In genomic region chr2:73085691-73086090, GRCh38 we compare ENCODE assay signal across 9 cellular contexts. TPM values are rescaled to one million over a fixed set of nuclear protein-coding genes. Genes with fewer than 3 reads are reported as not detected.
DNase-seq lines count a peak whose midpoint lies in the region; ATAC-seq and TF ChIP-seq lines count a peak whose summit lies in the region.
"Had no signal": no experiment of that assay in that cellular context is flagged by ENCODE, and none has a peak within 500 bp of the region (broad histone marks: within the 10 kb centered on the region; RNA-seq: fewer than 3 reads in every experiment).

No MANE protein-coding gene starts in this region.

- no peak overlapping the region for H4K91ac ChIP-seq in IMR-90 (ENCODE audit: insufficient read depth, low read depth, low read length)

- H3K4me1 ChIP-seq in IMR-90 (ENCODE audit: control insufficient read depth, insufficient read depth, low read length) (peaks cover 31% of the 10 kb centered on the region), foreskin keratinocyte (peaks cover 6% of the 10 kb centered on the region), osteoblast (ENCODE audit: insufficient read depth, low read length) (peaks cover 13% of the 10 kb centered on the region), thoracic aorta (ENCODE audit: control insufficient read depth in 1 of 2, low read depth in 2 of 2) (peaks cover 22 to 82% of the 10 kb centered on the region in 2 donors)

- dilution Hi-C loops in IMR-90 (cut with HindIII; ENCODE audit: low sequenced_read_pairs, unreplicated experiment), result no loop called here

- no peaks in the 10 kb centered on the region for H3K9me3 Mint-ChIP-seq in activated T-helper 2 cell treated with anti-CD3 and anti-CD28 coated beads, Interferon-gamma antibody, Interleukin-2, Interleukin-4, amounts not matched to agents 10 μg/mL and 5 μg/mL and 100 μg/mL, durations not matched to agents 14 hours and 24 hours and 36 hours

- H3K36me3 Mint-ChIP-seq in activated T-helper 2 cell treated with anti-CD3 and anti-CD28 coated beads, Interferon-gamma antibody, Interleukin-2, Interleukin-4, amounts not matched to agents 10 μg/mL and 5 μg/mL and 100 μg/mL, durations not matched to agents 14 hours and 24 hours and 36 hours (ENCODE audit: low read depth), result no peaks in the 10 kb centered on the region

- H2AFZ ChIP-seq in IMR-90 (replicated peaks; ENCODE audit: low read length, poor library complexity) (no peak overlapping the region), osteoblast (ENCODE audit: low read length) (no peak overlapping the region)

- peaks cover 21% of the 10 kb centered on the region for H3K9me1 ChIP-seq in IMR-90 (ENCODE audit: insufficient read depth, low read length)

- TF ChIP-seq CTCF in IMR-90 (conservative IDR thresholded peaks at IDR 0.05; ENCODE audit: low read depth, low read length) (peak; percentile 95), foreskin keratinocyte (conservative IDR thresholded peaks at IDR 0.05) (peak; percentile 95), osteoblast (IDR thresholded peaks at IDR 0.05; ENCODE audit: extremely low read depth, low read depth, low read length) (peak; percentile 96), thoracic aorta (IDR thresholded peaks at IDR 0.05) (peak; percentile 93)

- no peak overlapping the region for H3K56ac ChIP-seq in IMR-90 (ENCODE audit: extremely low read depth, insufficient read depth, low read length)

- H3K4me2 ChIP-seq in IMR-90 (ENCODE audit: low read depth, low read length) (peak overlapping the region; percentile 43), osteoblast (ENCODE audit: insufficient read depth, low read length) (no peak overlapping the region)

- no peaks in the 10 kb centered on the region for H3K27me3 Mint-ChIP-seq in activated T-helper 2 cell treated with anti-CD3 and anti-CD28 coated beads, Interferon-gamma antibody, Interleukin-2, Interleukin-4, amounts not matched to agents 10 μg/mL and 5 μg/mL and 100 μg/mL, durations not matched to agents 14 hours and 24 hours and 36 hours (ENCODE audit: low read depth)

- H3K4me3 ChIP-seq in IMR-90 (ENCODE audit: insufficient read depth, low read depth, low read length) (no peak overlapping the region), osteoblast (ENCODE audit: insufficient read depth, low read length) (no peak overlapping the region), thoracic aorta (peak overlapping the region; percentile 69)

- no peak overlapping the region for H4K8ac ChIP-seq in IMR-90 (ENCODE audit: low read depth in 2 of 2, low read length in 2 of 2)

- ATAC-seq in GM21576 (IDR thresholded peaks at IDR 0.05; ENCODE audit: unreplicated experiment) (peak; percentile 88), IMR-90 (ENCODE audit: low read depth) (peak; percentile 69), foreskin keratinocyte (peak; percentile 23), thoracic aorta (ENCODE audit: insufficient number of reproducible peaks, low FRiP score, low read depth) (no peak)

- peak overlapping the region; percentile 75 for H2AK9ac ChIP-seq in IMR-90 (replicated peaks; ENCODE audit: low read depth, low read length, poor library complexity)

- H3K79me2 ChIP-seq in osteoblast (ENCODE audit: insufficient read depth, low read length), result peaks cover 99% of the 10 kb centered on the region

- H3K4me3 Mint-ChIP-seq in activated T-helper 2 cell treated with anti-CD3 and anti-CD28 coated beads, Interferon-gamma antibody, Interleukin-2, Interleukin-4, amounts not matched to agents 10 μg/mL and 5 μg/mL and 100 μg/mL, durations not matched to agents 14 hours and 24 hours and 36 hours (ENCODE audit: low read depth), result no peak overlapping the region

- H2BK5ac ChIP-seq in IMR-90 (ENCODE audit: low read depth, low read length, poor library complexity, severe bottlenecking), result no peak overlapping the region

- BruUV-seq in IMR-90 (replicated peaks; lab: Mats Ljungman, UMichigan), result no TSS peak

- H3K27ac ChIP-seq in IMR-90 (ENCODE audit: insufficient read depth, low read length) (peak overlapping the region; percentile 26; the same call in 1 of the 2 replicates), foreskin keratinocyte (no peak overlapping the region), osteoblast (ENCODE audit: low read depth, low read length) (no peak overlapping the region), thoracic aorta (no peak overlapping the region)
- H3K27ac ChIP-seq: epithelial cell of prostate had no signal

- TF ChIP-seq RAD21 in IMR-90 (IDR thresholded peaks at IDR 0.05; ENCODE audit: low read length), result peak; percentile 97

- H3K36me3 ChIP-seq in IMR-90 (ENCODE audit: control insufficient read depth, insufficient read depth, low read length) (peaks cover 40% of the 10 kb centered on the region), osteoblast (ENCODE audit: insufficient read depth, low read length) (peaks cover 33% of the 10 kb centered on the region), thoracic aorta (peaks cover 8% of the 10 kb centered on the region)

- 5% methylated on average over 4 of the region's 6 CpGs; no CpG with 5 or more reads in 1 of the 2 experiments for whole genome bisulfite sequencing in IMR-90 (ENCODE audit: extremely low coverage in 2 of 2, insufficient read length in 1 of 2), 2 experiments

- no peak overlapping the region for H2BK120ac ChIP-seq in IMR-90 (ENCODE audit: low read depth, low read length)

- H3K14ac ChIP-seq in IMR-90 (replicated peaks; ENCODE audit: low read depth, low read length), result no peak overlapping the region

- H2AK5ac ChIP-seq in IMR-90 (ENCODE audit: low read depth, low read length), result peak overlapping the region; percentile 41; the same call in 1 of the 2 replicates

- H3K4me1 Mint-ChIP-seq in activated T-helper 2 cell treated with anti-CD3 and anti-CD28 coated beads, Interferon-gamma antibody, Interleukin-2, Interleukin-4, amounts not matched to agents 10 μg/mL and 5 μg/mL and 100 μg/mL, durations not matched to agents 14 hours and 24 hours and 36 hours (ENCODE audit: low read depth), result peaks cover 2% of the 10 kb centered on the region

- no peak overlapping the region; the same call in 1 of the 2 replicates for H3K23ac ChIP-seq in IMR-90 (ENCODE audit: low read depth, low read length)

- DNase-seq in DMS53 treated with DMSO at 0.1 percent for 48 hours (lab: John Stamatoyannopoulos, UW; ENCODE audit: unreplicated experiment), result peak; percentile 49
- DNase-seq in IMR-90, result peak; percentile 63
- DNase-seq in RPMI8226, result peak; percentile 82
- DNase-seq in activated T-helper 2 cell treated with anti-CD3 and anti-CD28 coated beads, Interferon-gamma antibody, Interleukin-2, Interleukin-4, amounts not matched to agents 10 μg/mL and 5 μg/mL and 100 μg/mL, durations not matched to agents 14 hours and 24 hours and 36 hours (ENCODE audit: low spot score), result peak; percentile 72
- peak in 1 of 2 donors; percentile 50 for DNase-seq in foreskin keratinocyte
- peak; percentile 98 for DNase-seq in osteoblast (ENCODE audit: insufficient read length, low spot score, missing footprints)
- DNase-seq in thoracic aorta (ENCODE audit: low spot score), result peak; percentile 80

- intact Hi-C loops in IMR-90 (cut with micrococcal nuclease), result loop anchor here (1.0 to 2.0 kb wide), 4 partner anchors 71 to 193 kb away; no protein-coding TSS in a partner anchor
- intact Hi-C loops in activated T-helper 2 cell treated with anti-CD3 and anti-CD28 coated beads, Interferon-gamma antibody, Interleukin-2, Interleukin-4, amounts not matched to agents 10 μg/mL and 5 μg/mL and 100 μg/mL, durations not matched to agents 14 hours and 24 hours and 36 hours (cut with micrococcal nuclease), result loop anchor here (1.0 to 5.0 kb wide), 4 partner anchors 71 to 193 kb away; no protein-coding TSS in a partner anchor

- in situ Hi-C loops in IMR-90 (cut with MboI; ENCODE audit: low sequenced_read_pairs), result loop anchor here (5.0 kb wide), 1 partner anchor 72 kb away; no protein-coding TSS in a partner anchor

- POLR2A ChIA-PET in IMR-90 (lab: Charles Lee; ENCODE audit: unreplicated experiment), result no interaction called here

- TF ChIP-seq POLR2A in IMR-90 (IDR thresholded peaks at IDR 0.05; ENCODE audit: low read depth, low read length), result 0 out of 2 replicates have a peak, but pooled peaks have one; percentile 35

- no peaks in the 10 kb centered on the region for H3K27me3 ChIP-seq in IMR-90 (ENCODE audit: control insufficient read depth, insufficient read depth, low read length)
- H3K27me3 ChIP-seq in foreskin keratinocyte, result no peaks in the 10 kb centered on the region
- no peaks in the 10 kb centered on the region for H3K27me3 ChIP-seq in osteoblast (ENCODE audit: insufficient read depth, low read length)
- no peaks in the 10 kb centered on the region for H3K27me3 ChIP-seq in thoracic aorta (replicated peaks; ENCODE audit: insufficient read depth)

- H3K9ac ChIP-seq in IMR-90 (ENCODE audit: low read depth, low read length), result peak overlapping the region; percentile 26; the same call in 1 of the 2 replicates

- H3K4ac ChIP-seq in IMR-90 (ENCODE audit: low read depth, low read length), result no peak overlapping the region

- H3K9me3 ChIP-seq in IMR-90 (ENCODE audit: control insufficient read depth, insufficient read depth, low read length) (no peaks in the 10 kb centered on the region), osteoblast (ENCODE audit: low read depth, low read length) (no peaks in the 10 kb centered on the region), thoracic aorta (no peaks in the 10 kb centered on the region)

- H4K20me1 ChIP-seq in IMR-90 (ENCODE audit: insufficient read depth, low read length), result peaks cover 73% of the 10 kb centered on the region
- peaks cover 71% of the 10 kb centered on the region for H4K20me1 ChIP-seq in osteoblast (ENCODE audit: insufficient read depth, low read length)

- no peak overlapping the region for H3K18ac ChIP-seq in IMR-90 (ENCODE audit: low read depth, low read length)

- H4K5ac ChIP-seq in IMR-90 (ENCODE audit: low read depth, low read length), result no peak overlapping the region

- no peak overlapping the region for H2BK15ac ChIP-seq in IMR-90 (ENCODE audit: low read depth, low read length)

- no peak overlapping the region for H2BK20ac ChIP-seq in IMR-90 (ENCODE audit: low read depth, low read length)

- CTCF ChIA-PET in IMR-90 (lab: Yijun Ruan, JAX), result interaction anchor here (0.6 to 3.8 kb wide), 11 partner anchors 14 to 198 kb away, joined by 3 to 31 read pairs (median 4); partner anchors contain the start of genes RAB11FIP5, SFXN5 and SPR

- H3K79me1 ChIP-seq in IMR-90 (ENCODE audit: low read depth in 1 of 2, low read length in 2 of 2), result peaks cover 36 to 91% of the 10 kb centered on the region in 2 experiments

- H3K27ac Mint-ChIP-seq in activated T-helper 2 cell treated with anti-CD3 and anti-CD28 coated beads, Interferon-gamma antibody, Interleukin-2, Interleukin-4, amounts not matched to agents 10 μg/mL and 5 μg/mL and 100 μg/mL, durations not matched to agents 14 hours and 24 hours and 36 hours, result no peak overlapping the region

RNA-seq across cellular contexts. Expression of gene SFXN5, which starts 14.2 kb away (rescaled TPM):
- total RNA-seq in IMR-90 (2012; rRNA removed), result 8.3 and 8.6 TPM in 2 replicates
- 14.3 and 17.0 TPM in 2 replicates for polyA plus RNA-seq in IMR-90 (2012; rRNA removed)
- 7.1 and 7.6 TPM in 2 replicates for polyA plus RNA-seq in IMR-90 (2012; cell fraction: cytosol; rRNA removed)
- 48.0 and 54.3 TPM in 2 replicates for polyA plus RNA-seq in IMR-90 (2012; cell fraction: nucleus; rRNA removed; ENCODE audit: low replicate concordance)
- total RNA-seq in activated T-helper 2 cell treated with anti-CD3 and anti-CD28 coated beads, Interferon-gamma antibody, Interleukin-2, Interleukin-4, amounts not matched to agents 10 μg/mL and 5 μg/mL and 100 μg/mL, durations not matched to agents 14 hours and 24 hours and 36 hours, result 18.4 and 18.5 TPM in 2 replicates
- total RNA-seq in foreskin keratinocyte, result 7.3 and 9.7 TPM in 2 replicates
- 4.5 and 6.6 TPM in 2 replicates for polyA plus RNA-seq in foreskin keratinocyte
- total RNA-seq in osteoblast, result 13.8 and 17.0 TPM in 2 replicates
- 10 to 100 TPM; 16.6 to 18.1 TPM for total RNA-seq in thoracic aorta

RNA-seq across cellular contexts. Expression of gene RAB11FIP5, which starts 27.1 kb away (rescaled TPM):
- 21.4 and 21.5 TPM in 2 replicates for total RNA-seq in IMR-90 (2012; rRNA removed)
- polyA plus RNA-seq in IMR-90 (2012; rRNA removed), result 34.5 and 36.0 TPM in 2 replicates
- polyA plus RNA-seq in IMR-90 (2012; cell fraction: cytosol; rRNA removed), result 28.4 and 35.6 TPM in 2 replicates
- 30.1 and 35.6 TPM in 2 replicates for polyA plus RNA-seq in IMR-90 (2012; cell fraction: nucleus; rRNA removed; ENCODE audit: low replicate concordance)
- 10.7 and 11.7 TPM in 2 replicates for total RNA-seq in activated T-helper 2 cell treated with anti-CD3 and anti-CD28 coated beads, Interferon-gamma antibody, Interleukin-2, Interleukin-4, amounts not matched to agents 10 μg/mL and 5 μg/mL and 100 μg/mL, durations not matched to agents 14 hours and 24 hours and 36 hours
- total RNA-seq in foreskin keratinocyte, result 32.5 and 39.2 TPM in 2 replicates
- 27.5 and 31.2 TPM in 2 replicates for polyA plus RNA-seq in foreskin keratinocyte
- total RNA-seq in osteoblast, result 53.9 and 59.0 TPM in 2 replicates
- total RNA-seq in thoracic aorta, result 10 to 100 TPM; 62.4 to 78.8 TPM
